ENCODE assay signal across 2 cellular contexts in the genomic region with DNA sequence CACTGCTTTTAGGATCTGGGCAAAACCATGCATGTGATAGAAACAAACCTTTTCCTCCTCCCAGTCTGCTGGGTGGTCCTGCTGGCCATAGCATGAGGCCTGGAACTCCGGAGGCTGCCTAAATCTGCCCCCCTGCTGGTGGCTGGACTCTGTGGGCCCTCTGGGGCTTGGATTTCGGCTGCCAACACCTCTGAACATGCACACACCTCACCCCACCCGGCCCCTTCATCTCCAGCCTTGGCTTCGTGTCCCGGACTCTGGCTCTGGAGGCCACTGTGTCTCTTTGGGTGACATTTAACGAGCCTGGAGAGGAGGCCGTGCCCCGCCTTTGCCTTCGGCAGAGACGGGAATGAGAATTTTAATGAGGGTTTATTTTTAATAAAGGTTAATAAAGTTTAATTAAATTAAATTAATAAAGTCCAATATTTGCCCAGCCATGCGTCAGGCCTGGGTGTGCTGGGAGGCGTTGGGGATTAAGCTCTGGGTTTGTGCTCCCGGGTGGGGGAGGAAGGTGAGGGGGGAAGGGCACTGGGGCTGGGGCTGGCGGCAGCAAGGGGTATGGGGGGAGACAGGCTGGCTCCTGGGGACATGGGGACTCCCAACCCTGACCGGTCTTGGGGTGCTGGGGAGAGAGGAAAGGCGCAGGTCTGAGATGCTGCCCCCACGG.
TF ChIP-seq lines count a peak whose summit lies in the region.

No MANE protein-coding gene starts in this region.

TF ChIP-seq in SK-N-SH treated with all-trans-retinoic acid at 6 μM for 48 hours, 23 proteins besides CTCF, POLR2A, EP300 and RAD21 (continued from another document):
- TF ChIP-seq, protein P1, sequence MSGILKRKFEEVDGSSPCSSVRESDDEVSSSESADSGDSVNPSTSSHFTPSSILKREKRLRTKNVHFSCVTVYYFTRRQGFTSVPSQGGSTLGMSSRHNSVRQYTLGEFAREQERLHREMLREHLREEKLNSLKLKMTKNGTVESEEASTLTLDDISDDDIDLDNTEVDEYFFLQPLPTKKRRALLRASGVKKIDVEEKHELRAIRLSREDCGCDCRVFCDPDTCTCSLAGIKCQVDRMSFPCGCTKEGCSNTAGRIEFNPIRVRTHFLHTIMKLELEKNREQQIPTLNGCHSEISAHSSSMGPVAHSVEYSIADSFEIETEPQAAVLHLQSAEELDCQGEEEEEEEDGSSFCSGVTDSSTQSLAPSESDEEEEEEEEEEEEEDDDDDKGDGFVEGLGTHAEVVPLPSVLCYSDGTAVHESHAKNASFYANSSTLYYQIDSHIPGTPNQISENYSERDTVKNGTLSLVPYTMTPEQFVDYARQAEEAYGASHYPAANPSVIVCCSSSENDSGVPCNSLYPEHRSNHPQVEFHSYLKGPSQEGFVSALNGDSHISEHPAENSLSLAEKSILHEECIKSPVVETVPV (CRISPR knock-in tag; IDR thresholded peaks at IDR 0.05) = no peak
- TF ChIP-seq, protein P2, sequence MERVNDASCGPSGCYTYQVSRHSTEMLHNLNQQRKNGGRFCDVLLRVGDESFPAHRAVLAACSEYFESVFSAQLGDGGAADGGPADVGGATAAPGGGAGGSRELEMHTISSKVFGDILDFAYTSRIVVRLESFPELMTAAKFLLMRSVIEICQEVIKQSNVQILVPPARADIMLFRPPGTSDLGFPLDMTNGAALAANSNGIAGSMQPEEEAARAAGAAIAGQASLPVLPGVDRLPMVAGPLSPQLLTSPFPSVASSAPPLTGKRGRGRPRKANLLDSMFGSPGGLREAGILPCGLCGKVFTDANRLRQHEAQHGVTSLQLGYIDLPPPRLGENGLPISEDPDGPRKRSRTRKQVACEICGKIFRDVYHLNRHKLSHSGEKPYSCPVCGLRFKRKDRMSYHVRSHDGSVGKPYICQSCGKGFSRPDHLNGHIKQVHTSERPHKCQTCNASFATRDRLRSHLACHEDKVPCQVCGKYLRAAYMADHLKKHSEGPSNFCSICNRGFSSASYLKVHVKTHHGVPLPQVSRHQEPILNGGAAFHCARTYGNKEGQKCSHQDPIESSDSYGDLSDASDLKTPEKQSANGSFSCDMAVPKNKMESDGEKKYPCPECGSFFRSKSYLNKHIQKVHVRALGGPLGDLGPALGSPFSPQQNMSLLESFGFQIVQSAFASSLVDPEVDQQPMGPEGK (CRISPR knock-in tag; IDR thresholded peaks at IDR 0.05; ENCODE audit: borderline replicate concordance) = no peak
- TF ChIP-seq PPARA (CRISPR knock-in tag; IDR thresholded peaks at IDR 0.05; ENCODE audit: borderline replicate concordance) = no peak
- TF ChIP-seq ZNF70 (CRISPR knock-in tag; IDR thresholded peaks at IDR 0.05) = no peak
- TF ChIP-seq SNAI2 (CRISPR knock-in tag; IDR thresholded peaks at IDR 0.05) = no peak
- no peak for TF ChIP-seq ESRRG (CRISPR knock-in tag; IDR thresholded peaks at IDR 0.05)
- no peak for TF ChIP-seq OSR1 (CRISPR knock-in tag; IDR thresholded peaks at IDR 0.05)
- TF ChIP-seq ARNTL (CRISPR knock-in tag; IDR thresholded peaks at IDR 0.05; ENCODE audit: borderline replicate concordance, low read depth) = no peak
- no peak for TF ChIP-seq ZC3H10 (CRISPR knock-in tag; IDR thresholded peaks at IDR 0.05)
TF ChIP-seq in SK-N-SH treated with all-trans-retinoic acid at 6 μM for 48 hours: peak in this region for 0.

TF ChIP-seq in GM23338, 12 proteins besides CTCF, POLR2A, EP300 and RAD21:
- TF ChIP-seq, protein P3, sequence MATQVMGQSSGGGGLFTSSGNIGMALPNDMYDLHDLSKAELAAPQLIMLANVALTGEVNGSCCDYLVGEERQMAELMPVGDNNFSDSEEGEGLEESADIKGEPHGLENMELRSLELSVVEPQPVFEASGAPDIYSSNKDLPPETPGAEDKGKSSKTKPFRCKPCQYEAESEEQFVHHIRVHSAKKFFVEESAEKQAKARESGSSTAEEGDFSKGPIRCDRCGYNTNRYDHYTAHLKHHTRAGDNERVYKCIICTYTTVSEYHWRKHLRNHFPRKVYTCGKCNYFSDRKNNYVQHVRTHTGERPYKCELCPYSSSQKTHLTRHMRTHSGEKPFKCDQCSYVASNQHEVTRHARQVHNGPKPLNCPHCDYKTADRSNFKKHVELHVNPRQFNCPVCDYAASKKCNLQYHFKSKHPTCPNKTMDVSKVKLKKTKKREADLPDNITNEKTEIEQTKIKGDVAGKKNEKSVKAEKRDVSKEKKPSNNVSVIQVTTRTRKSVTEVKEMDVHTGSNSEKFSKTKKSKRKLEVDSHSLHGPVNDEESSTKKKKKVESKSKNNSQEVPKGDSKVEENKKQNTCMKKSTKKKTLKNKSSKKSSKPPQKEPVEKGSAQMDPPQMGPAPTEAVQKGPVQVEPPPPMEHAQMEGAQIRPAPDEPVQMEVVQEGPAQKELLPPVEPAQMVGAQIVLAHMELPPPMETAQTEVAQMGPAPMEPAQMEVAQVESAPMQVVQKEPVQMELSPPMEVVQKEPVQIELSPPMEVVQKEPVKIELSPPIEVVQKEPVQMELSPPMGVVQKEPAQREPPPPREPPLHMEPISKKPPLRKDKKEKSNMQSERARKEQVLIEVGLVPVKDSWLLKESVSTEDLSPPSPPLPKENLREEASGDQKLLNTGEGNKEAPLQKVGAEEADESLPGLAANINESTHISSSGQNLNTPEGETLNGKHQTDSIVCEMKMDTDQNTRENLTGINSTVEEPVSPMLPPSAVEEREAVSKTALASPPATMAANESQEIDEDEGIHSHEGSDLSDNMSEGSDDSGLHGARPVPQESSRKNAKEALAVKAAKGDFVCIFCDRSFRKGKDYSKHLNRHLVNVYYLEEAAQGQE (IDR thresholded peaks at IDR 0.05; ENCODE audit: unreplicated experiment) = no peak
- TF ChIP-seq, protein P4, sequence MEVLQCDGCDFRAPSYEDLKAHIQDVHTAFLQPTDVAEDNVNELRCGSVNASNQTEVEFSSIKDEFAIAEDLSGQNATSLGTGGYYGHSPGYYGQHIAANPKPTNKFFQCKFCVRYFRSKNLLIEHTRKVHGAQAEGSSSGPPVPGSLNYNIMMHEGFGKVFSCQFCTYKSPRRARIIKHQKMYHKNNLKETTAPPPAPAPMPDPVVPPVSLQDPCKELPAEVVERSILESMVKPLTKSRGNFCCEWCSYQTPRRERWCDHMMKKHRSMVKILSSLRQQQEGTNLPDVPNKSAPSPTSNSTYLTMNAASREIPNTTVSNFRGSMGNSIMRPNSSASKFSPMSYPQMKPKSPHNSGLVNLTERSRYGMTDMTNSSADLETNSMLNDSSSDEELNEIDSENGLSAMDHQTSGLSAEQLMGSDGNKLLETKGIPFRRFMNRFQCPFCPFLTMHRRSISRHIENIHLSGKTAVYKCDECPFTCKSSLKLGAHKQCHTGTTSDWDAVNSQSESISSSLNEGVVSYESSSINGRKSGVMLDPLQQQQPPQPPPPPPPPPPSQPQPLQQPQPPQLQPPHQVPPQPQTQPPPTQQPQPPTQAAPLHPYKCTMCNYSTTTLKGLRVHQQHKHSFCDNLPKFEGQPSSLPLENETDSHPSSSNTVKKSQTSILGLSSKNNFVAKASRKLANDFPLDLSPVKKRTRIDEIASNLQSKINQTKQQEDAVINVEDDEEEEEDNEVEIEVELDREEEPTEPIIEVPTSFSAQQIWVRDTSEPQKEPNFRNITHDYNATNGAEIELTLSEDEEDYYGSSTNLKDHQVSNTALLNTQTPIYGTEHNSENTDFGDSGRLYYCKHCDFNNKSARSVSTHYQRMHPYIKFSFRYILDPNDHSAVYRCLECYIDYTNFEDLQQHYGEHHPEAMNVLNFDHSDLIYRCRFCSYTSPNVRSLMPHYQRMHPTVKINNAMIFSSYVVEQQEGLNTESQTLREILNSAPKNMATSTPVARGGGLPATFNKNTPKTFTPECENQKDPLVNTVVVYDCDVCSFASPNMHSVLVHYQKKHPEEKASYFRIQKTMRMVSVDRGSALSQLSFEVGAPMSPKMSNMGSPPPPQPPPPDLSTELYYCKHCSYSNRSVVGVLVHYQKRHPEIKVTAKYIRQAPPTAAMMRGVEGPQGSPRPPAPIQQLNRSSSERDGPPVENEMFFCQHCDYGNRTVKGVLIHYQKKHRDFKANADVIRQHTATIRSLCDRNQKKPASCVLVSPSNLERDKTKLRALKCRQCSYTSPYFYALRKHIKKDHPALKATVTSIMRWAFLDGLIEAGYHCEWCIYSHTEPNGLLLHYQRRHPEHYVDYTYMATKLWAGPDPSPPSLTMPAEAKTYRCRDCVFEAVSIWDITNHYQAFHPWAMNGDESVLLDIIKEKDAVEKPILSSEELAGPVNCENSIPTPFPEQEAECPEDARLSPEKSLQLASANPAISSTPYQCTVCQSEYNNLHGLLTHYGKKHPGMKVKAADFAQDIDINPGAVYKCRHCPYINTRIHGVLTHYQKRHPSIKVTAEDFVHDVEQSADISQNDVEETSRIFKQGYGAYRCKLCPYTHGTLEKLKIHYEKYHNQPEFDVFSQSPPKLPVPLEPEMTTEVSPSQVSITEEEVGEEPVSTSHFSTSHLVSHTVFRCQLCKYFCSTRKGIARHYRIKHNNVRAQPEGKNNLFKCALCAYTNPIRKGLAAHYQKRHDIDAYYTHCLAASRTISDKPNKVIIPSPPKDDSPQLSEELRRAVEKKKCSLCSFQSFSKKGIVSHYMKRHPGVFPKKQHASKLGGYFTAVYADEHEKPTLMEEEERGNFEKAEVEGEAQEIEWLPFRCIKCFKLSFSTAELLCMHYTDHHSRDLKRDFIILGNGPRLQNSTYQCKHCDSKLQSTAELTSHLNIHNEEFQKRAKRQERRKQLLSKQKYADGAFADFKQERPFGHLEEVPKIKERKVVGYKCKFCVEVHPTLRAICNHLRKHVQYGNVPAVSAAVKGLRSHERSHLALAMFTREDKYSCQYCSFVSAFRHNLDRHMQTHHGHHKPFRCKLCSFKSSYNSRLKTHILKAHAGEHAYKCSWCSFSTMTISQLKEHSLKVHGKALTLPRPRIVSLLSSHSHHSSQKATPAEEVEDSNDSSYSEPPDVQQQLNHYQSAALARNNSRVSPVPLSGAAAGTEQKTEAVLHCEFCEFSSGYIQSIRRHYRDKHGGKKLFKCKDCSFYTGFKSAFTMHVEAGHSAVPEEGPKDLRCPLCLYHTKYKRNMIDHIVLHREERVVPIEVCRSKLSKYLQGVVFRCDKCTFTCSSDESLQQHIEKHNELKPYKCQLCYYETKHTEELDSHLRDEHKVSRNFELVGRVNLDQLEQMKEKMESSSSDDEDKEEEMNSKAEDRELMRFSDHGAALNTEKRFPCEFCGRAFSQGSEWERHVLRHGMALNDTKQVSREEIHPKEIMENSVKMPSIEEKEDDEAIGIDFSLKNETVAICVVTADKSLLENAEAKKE (CRISPR knock-in tag; IDR thresholded peaks at IDR 0.05) = no peak
- TF ChIP-seq JUNB (IDR thresholded peaks at IDR 0.05; ENCODE audit: unreplicated experiment) = no peak
- TF ChIP-seq CREB1 (CRISPR knock-in tag; IDR thresholded peaks at IDR 0.05; ENCODE audit: low read depth) = no peak
- TF ChIP-seq ZNF114 (CRISPR knock-in tag; IDR thresholded peaks at IDR 0.05) = no peak
- TF ChIP-seq, protein P5, sequence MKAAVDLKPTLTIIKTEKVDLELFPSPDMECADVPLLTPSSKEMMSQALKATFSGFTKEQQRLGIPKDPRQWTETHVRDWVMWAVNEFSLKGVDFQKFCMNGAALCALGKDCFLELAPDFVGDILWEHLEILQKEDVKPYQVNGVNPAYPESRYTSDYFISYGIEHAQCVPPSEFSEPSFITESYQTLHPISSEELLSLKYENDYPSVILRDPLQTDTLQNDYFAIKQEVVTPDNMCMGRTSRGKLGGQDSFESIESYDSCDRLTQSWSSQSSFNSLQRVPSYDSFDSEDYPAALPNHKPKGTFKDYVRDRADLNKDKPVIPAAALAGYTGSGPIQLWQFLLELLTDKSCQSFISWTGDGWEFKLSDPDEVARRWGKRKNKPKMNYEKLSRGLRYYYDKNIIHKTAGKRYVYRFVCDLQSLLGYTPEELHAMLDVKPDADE (IDR thresholded peaks at IDR 0.05) = no peak
- no peak for TF ChIP-seq POLR2AphosphoS5 (IDR thresholded peaks at IDR 0.05; ENCODE audit: low read depth)
